In genomic region chr15:61759639-61760038, GRCh38 we compare ENCODE assay signal across 16 cellular contexts.
DNase-seq lines count a peak whose midpoint lies in the region; ATAC-seq, FAIRE-seq and TF ChIP-seq lines count a peak whose summit lies in the region.
"Had no signal": no experiment of that assay in that cellular context is flagged by ENCODE, and none has a peak within 500 bp of the region (broad histone marks: within the 10 kb centered on the region; RNA-seq: fewer than 3 reads in every experiment).

No MANE protein-coding gene starts in this region.

- H3K9me3 ChIP-seq in mesenchymal stem cell (ENCODE audit: control insufficient read depth, low read length), result no peaks in the 10 kb centered on the region
- no peaks in the 10 kb centered on the region for H3K9me3 ChIP-seq in gastrocnemius medialis

- H3K14ac ChIP-seq in mesenchymal stem cell (ENCODE audit: low read length in 2 of 2), result no peak overlapping the region

- no peak overlapping the region for H4K8ac ChIP-seq in mesenchymal stem cell (ENCODE audit: low read length)

- WGBS in mesenchymal stem cell, result 40% methylated on average over 2 of the region's 2 CpGs

- no peak overlapping the region for H3K9ac ChIP-seq in mesenchymal stem cell (ENCODE audit: low read length)

- FAIRE-seq in bronchial epithelial cell (lab: Jason Lieb, UNC), result peak; percentile 7
- FAIRE-seq: GM12878, GM18507 had no signal

- peak overlapping the region; percentile 69 for H2AFZ ChIP-seq in mesenchymal stem cell (ENCODE audit: low read depth, low read length)
- H2AFZ ChIP-seq: GM23338 had no signal

- H3K4me2 ChIP-seq in mesenchymal stem cell (ENCODE audit: low read length, poor library complexity, severe bottlenecking), result no peak overlapping the region
- H3K4me2 ChIP-seq: GM23338 had no signal

- H3K27ac ChIP-seq in mesenchymal stem cell (ENCODE audit: low read length, poor library complexity, severe bottlenecking) (no peak overlapping the region), gastrocnemius medialis (peak overlapping the region in 1 of 4 donors; percentile 72)

- no peak overlapping the region for H2BK12ac ChIP-seq in mesenchymal stem cell (ENCODE audit: low read length in 2 of 2)

- TF ChIP-seq POLR2A in gastrocnemius medialis (IDR thresholded peaks at IDR 0.05), result no peak

- H3K27me3 ChIP-seq in bronchial epithelial cell (ENCODE audit: control insufficient read depth, insufficient read depth, low read length) (no peaks in the 10 kb centered on the region), mesenchymal stem cell (ENCODE audit: control insufficient read depth in 1 of 2, insufficient read depth in 1 of 2, low read length in 2 of 2) (peaks cover 0 to 4% of the 10 kb centered on the region in 2 experiments), gastrocnemius medialis (no peaks in the 10 kb centered on the region)

- TF ChIP-seq CTCF in bronchial epithelial cell (IDR thresholded peaks at IDR 0.05; ENCODE audit: insufficient read depth, low read length, severe bottlenecking) (no peak), gastrocnemius medialis (IDR thresholded peaks at IDR 0.05 in 4 of 5, conservative IDR thresholded peaks at IDR 0.05 in 1 of 5) (no peak), GM20000 (IDR thresholded peaks at IDR 0.05; ENCODE audit: extremely low read depth, missing control alignments) (no peak)

- DNase-seq in NCI-H1694 treated with DMSO at 0.1 percent for 48 hours (lab: John Stamatoyannopoulos, UW), result peak; percentile 32
- no peak for DNase-seq in NCI-H1694 (lab: John Stamatoyannopoulos, UW)
- no peak for DNase-seq in bronchial epithelial cell (ENCODE audit: low read depth)
- DNase-seq in mesenchymal stem cell, result no peak
- DNase-seq in gastrocnemius medialis, result peak; percentile 17 to 30
- no peak for DNase-seq in GM20000 (ENCODE audit: low spot score)
- DNase-seq in amygdala (lab: John Stamatoyannopoulos, UW), result no peak
- DNase-seq: 8988T; ACHN; CD4-positive, alpha-beta memory T cell; DMS79; H7 had no signal

- intact Hi-C loops in gastrocnemius medialis (cut with DNase I; ENCODE audit: low total_unique reads), result no loop called here

- H3K36me3 ChIP-seq in bronchial epithelial cell (ENCODE audit: control insufficient read depth, insufficient read depth, low read length), result no peaks in the 10 kb centered on the region
- no peaks in the 10 kb centered on the region for H3K36me3 ChIP-seq in mesenchymal stem cell (ENCODE audit: control insufficient read depth in 1 of 2, insufficient read depth in 2 of 2, low read depth in 1 of 2, low read length in 2 of 2)
- H3K36me3 ChIP-seq in gastrocnemius medialis, result no peaks in the 10 kb centered on the region

- in situ Hi-C loops in gastrocnemius medialis (cut with MboI; ENCODE audit: low sequenced_read_pairs in 4 of 4), result no loop called here

- no peaks in the 10 kb centered on the region for H3K4me1 ChIP-seq in mesenchymal stem cell (ENCODE audit: control insufficient read depth, insufficient read depth, low read depth, low read length)
- peaks cover 7 to 28% of the 10 kb centered on the region in 2 donors for H3K4me1 ChIP-seq in gastrocnemius medialis

- peak overlapping the region; percentile 27 for H4K91ac ChIP-seq in mesenchymal stem cell (ENCODE audit: low read length)

- no peak overlapping the region for H2BK120ac ChIP-seq in mesenchymal stem cell (ENCODE audit: low read depth, low read length)

- peak; percentile 41 to 66 for ATAC-seq in gastrocnemius medialis
- no peak for ATAC-seq in HG02623 (IDR thresholded peaks at IDR 0.05; ENCODE audit: unreplicated experiment)
- ATAC-seq: GM12878, GM23338 had no signal

- H2BK15ac ChIP-seq in mesenchymal stem cell (ENCODE audit: low read depth, poor library complexity, severe bottlenecking), result no peak overlapping the region

- no peak overlapping the region for H2AK5ac ChIP-seq in mesenchymal stem cell (ENCODE audit: low read length, severe bottlenecking)

- no peak overlapping the region for H3K4ac ChIP-seq in mesenchymal stem cell (ENCODE audit: low read depth in 1 of 2, low read length in 2 of 2)

- no peak overlapping the region for H3K4me3 ChIP-seq in bronchial epithelial cell (ENCODE audit: low read depth, low read length)
- no peak overlapping the region for H3K4me3 ChIP-seq in mesenchymal stem cell (ENCODE audit: insufficient read depth in 1 of 2, low read depth in 1 of 2, low read length in 2 of 2)
- H3K4me3 ChIP-seq in gastrocnemius medialis, result no peak overlapping the region
- H3K4me3 ChIP-seq: GM12878, GM23338 had no signal

- H3K18ac ChIP-seq in mesenchymal stem cell (ENCODE audit: low read depth in 1 of 2, low read length in 2 of 2), result no peak overlapping the region

- no peak overlapping the region for H3K23ac ChIP-seq in mesenchymal stem cell (ENCODE audit: low read length in 2 of 2)

- no peak overlapping the region for H2BK5ac ChIP-seq in mesenchymal stem cell (ENCODE audit: low read depth, low read length, poor library complexity, severe bottlenecking)

- H3K79me1 ChIP-seq in mesenchymal stem cell (replicated peaks; ENCODE audit: low read length, poor library complexity, severe bottlenecking), result no peaks in the 10 kb centered on the region

Comparison
In these comparisons a context has a peak if more than half of its experiments do, and no peak if none do; other contexts are left out.
1. DNase-seq: peak in NCI-H1694 treated with DMSO at 0.1 percent for 48 hours (single experiment) and gastrocnemius medialis (2 of 2); none in NCI-H1694 (single experiment), bronchial epithelial cell (single experiment), mesenchymal stem cell (single experiment), GM20000 (single experiment) and amygdala (0 of 56).